ENCODE assay signal across 1 cellular context in the genomic region with DNA sequence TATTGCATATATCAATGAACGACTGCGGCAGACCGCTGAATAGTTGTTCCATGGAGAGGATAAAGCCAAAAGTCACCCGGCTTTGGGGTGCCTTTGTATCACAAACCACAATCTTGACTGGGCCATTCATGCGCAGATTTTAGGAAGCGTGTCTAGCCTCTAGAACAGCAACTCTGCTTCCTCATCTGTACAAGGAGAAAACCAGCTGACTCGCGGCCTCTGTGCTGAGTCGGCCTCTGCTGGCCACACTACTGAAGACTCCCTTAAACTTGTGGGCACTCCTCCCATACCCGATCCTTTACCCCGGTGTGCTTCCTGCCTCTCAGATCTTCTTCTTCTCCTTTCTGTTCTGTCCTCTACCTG.
A peak's percentile ranks its signal among the peaks of the same experiment; 100 is the strongest.
TF ChIP-seq lines count a peak whose summit lies in the region.

No MANE protein-coding gene starts in this region.

TF ChIP-seq in HepG2, 621 proteins besides CTCF, POLR2A, EP300 and RAD21:
- TF ChIP-seq DNMT1 (CRISPR knock-in tag; IDR thresholded peaks at IDR 0.05) (no peak), SIN3A (IDR thresholded peaks at IDR 0.05; ENCODE audit: borderline replicate concordance, low read depth, low read length) (no peak), HNRNPUL1 (IDR thresholded peaks at IDR 0.05; ENCODE audit: low read depth, low read length) (no peak), TRAFD1 (CRISPR knock-in tag; IDR thresholded peaks at IDR 0.05; ENCODE audit: borderline replicate concordance) (no peak), MLXIP (CRISPR knock-in tag; IDR thresholded peaks at IDR 0.05; ENCODE audit: borderline replicate concordance) (no peak), STAG1 (CRISPR knock-in tag; IDR thresholded peaks at IDR 0.05) (peak; percentile 39), NFAT5 (CRISPR knock-in tag; IDR thresholded peaks at IDR 0.05) (no peak)
